9 cellular contexts compared by ENCODE assay signal in genomic region chr9:136720251-136720886, GRCh38. TPM values are rescaled to one million over a fixed set of nuclear protein-coding genes. Genes with fewer than 3 reads are reported as not detected.
DNase-seq lines count a peak whose midpoint lies in the region; ATAC-seq and TF ChIP-seq lines count a peak whose summit lies in the region.
"Had no signal": no experiment of that assay in that cellular context is flagged by ENCODE, and none has a peak within 500 bp of the region (broad histone marks: within the 10 kb centered on the region; RNA-seq: fewer than 3 reads in every experiment).

No MANE protein-coding gene starts in this region.

- TF ChIP-seq POLR2A in stomach (IDR thresholded peaks at IDR 0.05): no peak

- H3K4me1 ChIP-seq in cardiac muscle cell (ENCODE audit: low read depth) (no peaks in the 10 kb centered on the region), stomach (peaks cover 22 to 62% (median 50%) of the 10 kb centered on the region in 4 donors)

- DNase-seq in DMS 273 (lab: John Stamatoyannopoulos, UW; ENCODE audit: unreplicated experiment) (peak; percentile 61), DMS 273 treated with DMSO at 0.1 percent for 48 hours (lab: John Stamatoyannopoulos, UW) (no peak), cardiac muscle cell (ENCODE audit: low read depth in 1 of 2, low spot score in 1 of 2) (peak in 1 of 2 donors; percentile 73), stomach (no peak), SHP77 treated with DMSO at 0.1 percent for 48 hours (lab: John Stamatoyannopoulos, UW) (no peak)
- DNase-seq: activated CD8-positive, alpha-beta memory T cell treated with anti-CD3 and anti-CD28 coated beads, Interleukin-2, amount 50 U/mL, for 48 hours; NCI-H2029 treated with DMSO at 0.1 percent for 48 hours had no signal

- no peaks in the 10 kb centered on the region for H3K9me3 ChIP-seq in cardiac muscle cell (ENCODE audit: low read depth)
- H3K9me3 ChIP-seq in stomach: no peaks in the 10 kb centered on the region

- no peak for ATAC-seq in HG03469 (IDR thresholded peaks at IDR 0.05; ENCODE audit: unreplicated experiment)

- H3K36me3 ChIP-seq in cardiac muscle cell (peaks cover 34% of the 10 kb centered on the region), stomach (peaks cover 27 to 45% (median 44%) of the 10 kb centered on the region in 4 donors)

- intact Hi-C loops in stomach (cut with DNase I; ENCODE audit: low total_unique reads): no loop called here

- no peaks in the 10 kb centered on the region for H3K27me3 ChIP-seq in cardiac muscle cell
- H3K27me3 ChIP-seq in stomach: peaks cover 0 to 10% (median 0%) of the 10 kb centered on the region in 3 donors

- 29 to 54% (median 37%) methylated on average over 16 to 19 of the region's 19 CpGs for WGBS in stomach, 5 donors

- TF ChIP-seq EP300 in stomach (IDR thresholded peaks at IDR 0.05): no peak

- H3K27ac ChIP-seq in cardiac muscle cell (peak overlapping the region; percentile 16), stomach (peak overlapping the region in 4 of 5 donors; percentile 22 to 49 (median 33))

- H3K4me3 ChIP-seq in cardiac muscle cell (no peak overlapping the region), stomach (no peak overlapping the region)

- TF ChIP-seq CTCF in cardiac muscle cell (IDR thresholded peaks at IDR 0.05; ENCODE audit: low read depth, low read length): no peak
- TF ChIP-seq CTCF in stomach (IDR thresholded peaks at IDR 0.05): no peak

RNA-seq across cellular contexts. Expression of gene DIPK1B, which starts 8.0 kb away (rescaled TPM):
- total RNA-seq in cardiac muscle cell: 163 and 188 TPM in 2 replicates
- polyA plus RNA-seq in cardiac muscle cell: 162 and 190 TPM in 2 replicates
- total RNA-seq in stomach: 10 to 100 TPM in 1 of 5 donors, 1 to 10 TPM in 2, under 1 TPM in 1, not detected in 1; 0.45 to 10.4 (median 5.8) TPM
- polyA plus RNA-seq in stomach: 1 to 10 TPM; 1.6 to 4.7 (median 4.0) TPM

RNA-seq across cellular contexts. Expression of gene LCN10, which starts 22.4 kb away (rescaled TPM):
- total RNA-seq in cardiac muscle cell: 0.63 TPM in 1 of 2 replicates, not detected in the other
- polyA plus RNA-seq in cardiac muscle cell: 0.25 and 0.71 TPM in 2 replicates
- total RNA-seq in stomach: 10 to 100 TPM in 1 of 5 donors, 1 to 10 TPM in 3, under 1 TPM in 1; 0.58 to 25.5 (median 4.9) TPM
- polyA plus RNA-seq in stomach: 10 to 100 TPM in 2 of 3 donors, 1 to 10 TPM in 1; 7.7 to 18.4 (median 10.2) TPM
- total RNA-seq: renal cortical epithelial cell had no signal

RNA-seq across cellular contexts. Expression of gene LCN6, which starts 28.0 kb away (rescaled TPM):
- total RNA-seq in cardiac muscle cell (not detected in 2 replicates), stomach (10 to 100 TPM in 2 of 5 donors, 1 to 10 TPM in 1, not detected in 2; 7.0 to 31.2 (median 12.5) TPM)
- polyA plus RNA-seq in cardiac muscle cell (not detected in 2 replicates), stomach (10 to 100 TPM; 18.8 to 23.2 (median 19.5) TPM)
- total RNA-seq: renal cortical epithelial cell had no signal

RNA-seq across cellular contexts. Expression of gene AGPAT2, which starts 33.1 kb away (rescaled TPM):
- total RNA-seq in cardiac muscle cell: 59.0 and 72.5 TPM in 2 replicates
- 103 and 104 TPM in 2 replicates for polyA plus RNA-seq in cardiac muscle cell
- total RNA-seq in stomach: 100 to 1,000 TPM in 2 of 5 donors, 10 to 100 TPM in 3; 49.6 to 135 (median 68.8) TPM
- polyA plus RNA-seq in stomach: 10 to 100 TPM; 32.7 to 88.7 (median 75.1) TPM

RNA-seq across cellular contexts. Expression of gene LCN8, which starts 37.7 kb away (rescaled TPM):
- total RNA-seq in cardiac muscle cell: not detected in 2 replicates
- polyA plus RNA-seq in cardiac muscle cell: 0.81 TPM in 1 of 2 replicates, not detected in the other
- not detected for total RNA-seq in stomach
- not detected for polyA plus RNA-seq in stomach
- total RNA-seq: renal cortical epithelial cell had no signal

Comparison
In these comparisons a context has a peak if more than half of its experiments do, and no peak if none do; other contexts are left out.
1. RNA of gene DIPK1B, which starts 8.0 kb away (total RNA-seq): 163 to 188 TPM in cardiac muscle cell; 0.45 to 10.4 TPM in stomach; every median in the first group is over 10 times any median in the second.